In genomic region chr2:201452058-201452736, GRCh38 we compare ENCODE assay signal across 8 cellular contexts. TPM values are rescaled to one million over a fixed set of nuclear protein-coding genes. Genes with fewer than 3 reads are reported as not detected.
DNase-seq lines count a peak whose midpoint lies in the region; ATAC-seq, FAIRE-seq and TF ChIP-seq lines count a peak whose summit lies in the region.

No MANE protein-coding gene starts in this region.

- no peak overlapping the region for H3K4ac ChIP-seq in H9 (ENCODE audit: low read depth, low read length)

- no peaks in the 10 kb centered on the region for H4K20me1 ChIP-seq in H9 (ENCODE audit: control insufficient read depth, insufficient read depth, insufficient read length)

- FAIRE-seq in pancreas (lab: Jason Lieb, UNC), result no peak

- H3K27me3 ChIP-seq in CD4-positive, alpha-beta T cell (ENCODE audit: control insufficient read depth, insufficient read depth, low read length), result no peaks in the 10 kb centered on the region
- H3K27me3 ChIP-seq in H9 (ENCODE audit: insufficient read depth, low read length) (no peaks in the 10 kb centered on the region), foreskin keratinocyte (no peaks in the 10 kb centered on the region), pancreas (no peaks in the 10 kb centered on the region)

- peaks cover 53% of the 10 kb centered on the region for H3K4me1 Mint-ChIP-seq in CD4-positive, alpha-beta T cell (ENCODE audit: low read depth)
- H3K4me1 Mint-ChIP-seq in H9, result peaks cover 6 to 16% of the 10 kb centered on the region in 2 experiments

- no peak overlapping the region for H3K27ac ChIP-seq in CD4-positive, alpha-beta T cell (ENCODE audit: low read depth, low read length)
- no peak overlapping the region for H3K27ac ChIP-seq in H9 (ENCODE audit: insufficient read length, low read depth, low read length)
- H3K27ac ChIP-seq in VCaP, result peak overlapping the region; percentile 86
- H3K27ac ChIP-seq in foreskin keratinocyte, result peak overlapping the region; percentile 47
- H3K27ac ChIP-seq in pancreas, result peak overlapping the region; percentile 68 to 94 (median 86)

- no peak for TF ChIP-seq CTCF in CD4-positive, alpha-beta T cell (IDR thresholded peaks at IDR 0.05)
- TF ChIP-seq CTCF in H9 (conservative IDR thresholded peaks at IDR 0.05) (no peak), VCaP (conservative IDR thresholded peaks at IDR 0.05) (peak; percentile 25), foreskin keratinocyte (conservative IDR thresholded peaks at IDR 0.05) (no peak), pancreas (IDR thresholded peaks at IDR 0.05) (no peak)

- H3K23me2 ChIP-seq in H9 (ENCODE audit: insufficient read length, low read depth, low read length, poor library complexity, severe bottlenecking), result peaks cover 7% of the 10 kb centered on the region

- H2BK12ac ChIP-seq in H9 (ENCODE audit: insufficient read length, low read depth, low read length), result no peak overlapping the region

- H3K9ac ChIP-seq in H9 (ENCODE audit: extremely low read depth, insufficient read length, low read length), result peak overlapping the region; percentile 82

- no peak overlapping the region for H3K56ac ChIP-seq in H9 (ENCODE audit: insufficient read length, low read depth, low read length)

- no peaks in the 10 kb centered on the region for H3K9me3 Mint-ChIP-seq in CD4-positive, alpha-beta T cell
- H3K9me3 Mint-ChIP-seq in H9, result no peaks in the 10 kb centered on the region

- H2AK5ac ChIP-seq in H9 (ENCODE audit: insufficient read length, low read length), result no peak overlapping the region

- no CpG with 5 or more reads among the region's 45 CpGs for WGBS in H9 (ENCODE audit: extremely low coverage, insufficient read length, low lambda C conversion rate)
- WGBS in pancreas, 2 donors, result 2 to 3% methylated on average over 30 to 45 of the region's 45 CpGs

- no peak overlapping the region for H3K23ac ChIP-seq in H9 (ENCODE audit: insufficient read length, low read depth, low read length)

- POLR2A ChIA-PET in CD4-positive, alpha-beta T cell (lab: Charles Lee), result interaction anchor here (0.6 to 3.8 kb wide), 30 partner anchors 10 to 1787 kb away, joined by 3 to 48 read pairs (median 5); partner anchors contain the start of genes ALS2, CFLAR, CLK1 and NIF3L1

- no peaks in the 10 kb centered on the region for H3K79me2 ChIP-seq in H9 (ENCODE audit: insufficient read depth, low read length)

- peak overlapping the region; percentile 67 for H3K18ac ChIP-seq in H9 (ENCODE audit: insufficient read length, low read depth, low read length)

- no peaks in the 10 kb centered on the region for H3K9me3 ChIP-seq in CD4-positive, alpha-beta T cell (ENCODE audit: control insufficient read depth, low read length)
- H3K9me3 ChIP-seq in H9 (ENCODE audit: control insufficient read depth, low read depth, low read length), result no peaks in the 10 kb centered on the region
- no peaks in the 10 kb centered on the region for H3K9me3 ChIP-seq in pancreas

- ATAC-seq in CD4-positive, alpha-beta T cell (ENCODE audit: poor library complexity), result no peak
- ATAC-seq in foreskin keratinocyte (peak; percentile 33), pancreas (peak; percentile 50 to 68 (median 59)), HG03442 (IDR thresholded peaks at IDR 0.05; ENCODE audit: unreplicated experiment) (no peak)

- H3K4me1 ChIP-seq in H9 (ENCODE audit: insufficient read depth, low read length), result no peaks in the 10 kb centered on the region; the same call in 1 of the 2 replicates
- H3K4me1 ChIP-seq in foreskin keratinocyte, result peaks cover 16% of the 10 kb centered on the region
- peaks cover 10 to 17% (median 14%) of the 10 kb centered on the region in 3 donors for H3K4me1 ChIP-seq in pancreas

- H3K4me3 Mint-ChIP-seq in CD4-positive, alpha-beta T cell, result peak overlapping the region; percentile 92
- H3K4me3 Mint-ChIP-seq in H9, result peak overlapping the region; percentile 77 to 96

- no peak overlapping the region for H4K91ac ChIP-seq in H9 (ENCODE audit: insufficient read length, low read depth, low read length)

- peak overlapping the region; percentile 86 for H3K14ac ChIP-seq in H9 (ENCODE audit: insufficient read depth, low read length)

- H3K27me3 Mint-ChIP-seq in CD4-positive, alpha-beta T cell, result no peaks in the 10 kb centered on the region
- no peaks in the 10 kb centered on the region; the same call in none of the 2 replicates for H3K27me3 Mint-ChIP-seq in H9 (ENCODE audit: low read depth)

- CTCF ChIA-PET in CD4-positive, alpha-beta T cell (lab: Charles Lee), result interaction anchor here (1.0 to 2.2 kb wide), 7 partner anchors 9 to 220 kb away, joined by 3 to 8 read pairs (median 4); no protein-coding TSS in a partner anchor

- H2BK15ac ChIP-seq in H9 (ENCODE audit: low read depth, low read length), result no peak overlapping the region

- H3K27ac Mint-ChIP-seq in CD4-positive, alpha-beta T cell, result peak overlapping the region; percentile 98
- H3K27ac Mint-ChIP-seq in H9, result peak overlapping the region; percentile 80 to 94 (median 85); a peak in 6 of 7 replicates

- H2BK5ac ChIP-seq in H9 (ENCODE audit: insufficient read length, low read length), result no peak overlapping the region

- no peak overlapping the region for H2BK120ac ChIP-seq in H9 (ENCODE audit: low read depth, low read length, poor library complexity, severe bottlenecking)

- peak overlapping the region; percentile 99 for H3K4me2 ChIP-seq in H9 (ENCODE audit: insufficient read depth, insufficient read length, low read length)

- H3K36me3 Mint-ChIP-seq in CD4-positive, alpha-beta T cell (ENCODE audit: low read depth), result peaks cover 20% of the 10 kb centered on the region
- H3K36me3 Mint-ChIP-seq in H9 (ENCODE audit: insufficient read depth in 1 of 3, low read depth in 3 of 3), result 0 out of 7 replicates have a peak, but pooled peaks cover 0 to 2% (median 0%) of the 10 kb centered on the region in 3 experiments

- no peaks in the 10 kb centered on the region for H3K36me3 ChIP-seq in pancreas

- no peak overlapping the region for H2BK20ac ChIP-seq in H9 (ENCODE audit: low read depth, low read length, poor library complexity, severe bottlenecking)

- H4K8ac ChIP-seq in H9 (replicated peaks; ENCODE audit: insufficient read length, low read depth, low read length), result no peak overlapping the region

- no peak overlapping the region for H3T11ph ChIP-seq in H9 (ENCODE audit: low read length)

- H3K4me3 ChIP-seq in pancreas, result peak overlapping the region; percentile 74 to 83 (median 80)

- intact Hi-C loops in CD4-positive, alpha-beta T cell (cut with DNase I, micrococcal nuclease), result loop anchor here (2.0 to 10.0 kb wide), 11 partner anchors 190 to 1563 kb away; partner anchors contain the start of genes TMEM237 (in 2 of the 2), BZW1 (in 1 of the 2), CASP8 (in 1 of the 2) and CLK1 (in 1 of the 2)
- intact Hi-C loops in pancreas (cut with DNase I), result loop anchor here in 1 of 3 donors (10.0 kb wide), 1 partner anchor 47 kb away; no protein-coding TSS in a partner anchor

- no peak for DNase-seq in CD4-positive, alpha-beta T cell
- DNase-seq in H9 (no peak), foreskin keratinocyte (peak in 1 of 2 donors; percentile 32), pancreas (no peak), NCI-H2029 (lab: John Stamatoyannopoulos, UW) (no peak), SW480 (ENCODE audit: low spot score) (no peak)

- no peaks in the 10 kb centered on the region for H3K79me1 ChIP-seq in H9 (ENCODE audit: insufficient read depth, low read depth, low read length, poor library complexity, severe bottlenecking)

- H2AFZ ChIP-seq in H9 (ENCODE audit: low read length), result peak overlapping the region; percentile 78

- no peak overlapping the region for H4K5ac ChIP-seq in H9 (ENCODE audit: insufficient read length, low read depth, low read length)

RNA-seq across cellular contexts. Expression of gene STRADB, which starts 0.7 kb away (rescaled TPM):
- 1 to 10 TPM; 4.2 to 5.6 TPM for total RNA-seq in CD4-positive, alpha-beta T cell
- total RNA-seq in H9 (2021), result 40.5 and 48.4 TPM in 2 replicates
- total RNA-seq in foreskin keratinocyte, result 19.0 and 19.7 TPM in 2 replicates
- 11.8 and 15.4 TPM in 2 replicates for polyA plus RNA-seq in foreskin keratinocyte
- 10 to 100 TPM in 5 of 6 donors, 1 to 10 TPM in 1; 8.1 to 13.9 (median 11.2) TPM for total RNA-seq in pancreas
- 10 to 100 TPM; 12.2 to 19.1 TPM for polyA plus RNA-seq in pancreas

RNA-seq across cellular contexts. Expression of gene TRAK2, which starts 0.9 kb away (rescaled TPM):
- total RNA-seq in CD4-positive, alpha-beta T cell, result 10 to 100 TPM; 32.5 to 35.6 TPM
- 13.8 and 14.2 TPM in 2 replicates for total RNA-seq in H9 (2021)
- total RNA-seq in foreskin keratinocyte, result 11.7 and 12.5 TPM in 2 replicates
- polyA plus RNA-seq in foreskin keratinocyte, result 2.8 and 3.2 TPM in 2 replicates
- 10 to 100 TPM; 17.0 to 33.6 (median 20.4) TPM for total RNA-seq in pancreas
- 1 to 10 TPM; 8.9 to 9.7 TPM for polyA plus RNA-seq in pancreas

Comparison
In these comparisons a context has a peak if more than half of its experiments do, and no peak if none do; other contexts are left out.
1. ATAC-seq: peak in foreskin keratinocyte (single experiment) and pancreas (4 of 4); none in CD4-positive, alpha-beta T cell (single experiment) and HG03442 (single experiment).
2. H3K27ac ChIP-seq: peak in VCaP (single experiment), foreskin keratinocyte (single experiment) and pancreas (4 of 4); none in CD4-positive, alpha-beta T cell (single experiment) and H9 (single experiment).